20 cellular contexts compared by ENCODE assay signal in genomic region chr9:84439253-84439652, GRCh38.
"Had no signal": no experiment of that assay in that cellular context is flagged by ENCODE, and none has a peak within 500 bp of the region (broad histone marks: within the 10 kb centered on the region; RNA-seq: fewer than 3 reads in every experiment).

No MANE protein-coding gene starts in this region.

- H3K27ac ChIP-seq: breast epithelium, dorsolateral prefrontal cortex, foreskin keratinocyte, left ventricle myocardium inferior, neutrophil, parathyroid adenoma, thyroid gland, uterus had no signal

- H3K4me1 ChIP-seq: breast epithelium, foreskin keratinocyte, parathyroid adenoma, uterus had no signal

- H3K9ac ChIP-seq: parathyroid adenoma had no signal

- DNase-seq: activated CD4-positive, alpha-beta T cell treated with anti-CD3 and anti-CD28 coated beads, Interleukin-2, amount 10 ng/mL, durations not matched to agents 24 days and 14 days; activated CD4-positive, CD25-positive, alpha-beta regulatory T cell; activated CD8-positive, alpha-beta memory T cell treated with anti-CD3 and anti-CD28 coated beads, Interleukin-2, amount 50 U/mL, for 4 hours; activated CD8-positive, alpha-beta T cell treated with anti-CD3 and anti-CD28 coated beads, Interleukin-2, amount 10 ng/mL, durations not matched to agents 7 days and 5 days; activated gamma-delta T cell treated with Interleukin-2 at 50 U/mL for 16 hours; activated naive CD8-positive, alpha-beta T cell treated with anti-CD3 and anti-CD28 coated beads for 36 hours; anterior cingulate cortex; dorsolateral prefrontal cortex; foreskin keratinocyte; glutamatergic neuron; left ventricle myocardium inferior; natural killer cell; stimulated activated CD4-positive, alpha-beta T cell treated with anti-CD3 and anti-CD28 coated beads, Interleukin-12 subunit alpha, Interleukin-12 subunit beta, amount 100 ng/mL, for 4 hours; stimulated activated CD4-positive, alpha-beta T cell treated with anti-CD3 and anti-CD28 coated beads, Interleukin-2, amount 100 ng/mL, for 24 hours; thyroid gland; uterus had no signal

- H3K27ac Mint-ChIP-seq: activated CD4-positive, alpha-beta T cell treated with anti-CD3 and anti-CD28 coated beads, Interleukin-2, amount 10 ng/mL, durations not matched to agents 24 days and 14 days; activated CD8-positive, alpha-beta T cell treated with anti-CD3 and anti-CD28 coated beads, Interleukin-2, amount 10 ng/mL, durations not matched to agents 7 days and 5 days; activated naive CD8-positive, alpha-beta T cell treated with anti-CD3 and anti-CD28 coated beads for 36 hours; memory B cell; natural killer cell had no signal

- ATAC-seq: activated CD8-positive, alpha-beta T cell treated with anti-CD3 and anti-CD28 coated beads, Interleukin-2, amount 10 ng/mL, durations not matched to agents 7 days and 5 days; foreskin keratinocyte; natural killer cell had no signal

- H2AFZ ChIP-seq: parathyroid adenoma had no signal

- H3K27me3 Mint-ChIP-seq: activated CD4-positive, alpha-beta T cell treated with anti-CD3 and anti-CD28 coated beads, Interleukin-2, amount 10 ng/mL, durations not matched to agents 24 days and 14 days; activated naive CD8-positive, alpha-beta T cell treated with anti-CD3 and anti-CD28 coated beads for 36 hours had no signal

- H3K36me3 Mint-ChIP-seq: activated naive CD8-positive, alpha-beta T cell treated with anti-CD3 and anti-CD28 coated beads for 36 hours; memory B cell; natural killer cell had no signal

- H3K27me3 ChIP-seq: breast epithelium, dorsolateral prefrontal cortex, foreskin keratinocyte, neutrophil, thyroid gland, uterus had no signal

- H3K36me3 ChIP-seq: breast epithelium, left ventricle myocardium inferior, neutrophil, thyroid gland, uterus had no signal

- H3K4me3 Mint-ChIP-seq: activated CD4-positive, alpha-beta T cell treated with anti-CD3 and anti-CD28 coated beads, Interleukin-2, amount 10 ng/mL, durations not matched to agents 24 days and 14 days; activated CD8-positive, alpha-beta T cell treated with anti-CD3 and anti-CD28 coated beads, Interleukin-2, amount 10 ng/mL, durations not matched to agents 7 days and 5 days; activated naive CD8-positive, alpha-beta T cell treated with anti-CD3 and anti-CD28 coated beads for 36 hours; memory B cell; natural killer cell had no signal

- H3K9me3 ChIP-seq: breast epithelium, neutrophil, thyroid gland, uterus had no signal

- H3K4me1 Mint-ChIP-seq: activated CD4-positive, alpha-beta T cell treated with anti-CD3 and anti-CD28 coated beads, Interleukin-2, amount 10 ng/mL, durations not matched to agents 24 days and 14 days; activated naive CD8-positive, alpha-beta T cell treated with anti-CD3 and anti-CD28 coated beads for 36 hours; memory B cell had no signal

- H3K79me2 ChIP-seq: parathyroid adenoma had no signal

- H3K4me3 ChIP-seq: breast epithelium, dorsolateral prefrontal cortex, left ventricle myocardium inferior, thyroid gland, uterus had no signal

- H3K9me3 Mint-ChIP-seq: activated CD4-positive, alpha-beta T cell treated with anti-CD3 and anti-CD28 coated beads, Interleukin-2, amount 10 ng/mL, durations not matched to agents 24 days and 14 days; activated naive CD8-positive, alpha-beta T cell treated with anti-CD3 and anti-CD28 coated beads for 36 hours; memory B cell; natural killer cell had no signal
